1 cellular context compared by ENCODE assay signal in the genomic region with DNA sequence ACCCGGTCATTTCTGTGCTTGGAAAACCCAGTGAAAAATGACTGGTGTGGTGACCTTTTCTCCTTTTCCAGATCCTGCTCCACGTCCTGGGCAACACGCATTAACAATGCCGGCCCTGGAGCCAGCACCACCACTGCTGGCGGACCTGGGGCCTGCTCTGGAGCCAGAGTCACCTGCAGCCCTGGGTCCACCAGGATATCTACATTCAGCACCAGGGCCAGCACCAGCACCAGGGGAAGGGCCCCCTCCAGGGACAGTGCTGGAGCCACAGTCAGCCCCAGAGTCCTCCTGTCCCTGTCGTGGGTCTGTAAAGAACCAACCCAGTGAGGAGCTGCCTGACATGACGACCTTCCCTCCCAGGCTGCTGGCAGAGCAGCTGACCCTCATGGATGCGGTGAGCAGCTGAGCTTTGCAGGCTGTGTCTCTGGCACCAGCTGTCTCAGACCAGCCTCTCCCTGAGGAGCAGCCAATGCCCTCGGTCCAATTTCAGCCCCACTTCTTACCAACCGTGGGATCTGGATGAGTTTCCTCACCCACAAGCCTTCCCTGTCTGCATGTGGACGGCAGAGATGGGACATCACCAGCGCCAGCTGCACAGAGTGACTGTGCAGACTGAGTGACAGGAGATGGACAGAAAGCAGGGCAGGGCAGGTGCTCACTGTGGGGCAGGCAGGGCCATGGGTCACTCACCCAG.
TF ChIP-seq lines count a peak whose summit lies in the region.

No MANE protein-coding gene starts in this region.

TF ChIP-seq in K562, 482 proteins besides CTCF, POLR2A, EP300 and RAD21:
- no peak for TF ChIP-seq HOXB6 (CRISPR knock-in tag; IDR thresholded peaks at IDR 0.05; ENCODE audit: borderline replicate concordance)
- 0 out of 2 replicates have a peak, but pooled peaks have one; percentile 12 for TF ChIP-seq POLR2G (IDR thresholded peaks at IDR 0.05; ENCODE audit: low read depth, low read length)
- TF ChIP-seq GABPB2 (CRISPR knock-in tag; conservative IDR thresholded peaks at IDR 0.05): no peak
- TF ChIP-seq COPS2 (conservative IDR thresholded peaks at IDR 0.05): no peak
- 0 out of 2 replicates have a peak, but pooled peaks have one; percentile 38 for TF ChIP-seq MIER1 (IDR thresholded peaks at IDR 0.05; ENCODE audit: low read depth)
- no peak for TF ChIP-seq CHD1 (IDR thresholded peaks at IDR 0.05; ENCODE audit: low read length)
- TF ChIP-seq, protein P1, sequence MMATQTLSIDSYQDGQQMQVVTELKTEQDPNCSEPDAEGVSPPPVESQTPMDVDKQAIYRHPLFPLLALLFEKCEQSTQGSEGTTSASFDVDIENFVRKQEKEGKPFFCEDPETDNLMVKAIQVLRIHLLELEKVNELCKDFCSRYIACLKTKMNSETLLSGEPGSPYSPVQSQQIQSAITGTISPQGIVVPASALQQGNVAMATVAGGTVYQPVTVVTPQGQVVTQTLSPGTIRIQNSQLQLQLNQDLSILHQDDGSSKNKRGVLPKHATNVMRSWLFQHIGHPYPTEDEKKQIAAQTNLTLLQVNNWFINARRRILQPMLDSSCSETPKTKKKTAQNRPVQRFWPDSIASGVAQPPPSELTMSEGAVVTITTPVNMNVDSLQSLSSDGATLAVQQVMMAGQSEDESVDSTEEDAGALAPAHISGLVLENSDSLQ (IDR thresholded peaks at IDR 0.05): no peak
- TF ChIP-seq LCOR (CRISPR knock-in tag; IDR thresholded peaks at IDR 0.05): no peak
